In genomic region chr6:151241853-151242252, GRCh38 we compare ENCODE assay signal across 8 cellular contexts. TPM values are rescaled to one million over a fixed set of nuclear protein-coding genes. Genes with fewer than 3 reads are reported as not detected.
DNase-seq lines count a peak whose midpoint lies in the region; ATAC-seq and TF ChIP-seq lines count a peak whose summit lies in the region.
"Had no signal": no experiment of that assay in that cellular context is flagged by ENCODE, and none has a peak within 500 bp of the region (broad histone marks: within the 10 kb centered on the region; RNA-seq: fewer than 3 reads in every experiment).

No MANE protein-coding gene starts in this region.

- no peaks in the 10 kb centered on the region for H3K9me3 Mint-ChIP-seq in stimulated activated naive B cell treated with anti-CD40 and anti-IgM and Interleukin-4, amounts not matched to agents 10 μg/mL and 1 μg/mL and 100 μg/mL, for 72 hours
- no peaks in the 10 kb centered on the region for H3K9me3 Mint-ChIP-seq in stimulated activated memory B cell treated with anti-CD40 and anti-IgM and Interleukin-4, amounts not matched to agents 10 μg/mL and 1 μg/mL and 100 μg/mL, for 72 hours
- H3K9me3 Mint-ChIP-seq: central memory CD8-positive, alpha-beta T cell had no signal

- ATAC-seq in stimulated activated naive B cell treated with anti-CD40 and anti-IgM and Interleukin-4, amounts not matched to agents 10 μg/mL and 1 μg/mL and 100 μg/mL, for 72 hours (replicated peaks), result no peak
- ATAC-seq in stimulated activated memory B cell treated with anti-CD40 and anti-IgM and Interleukin-4, amounts not matched to agents 10 μg/mL and 1 μg/mL and 100 μg/mL, for 72 hours, result no peak

- no peak for TF ChIP-seq CTCF in HFF-Myc (IDR thresholded peaks at IDR 0.05; ENCODE audit: low read depth, low read length, missing control alignments)
- TF ChIP-seq CTCF in lower leg skin (IDR thresholded peaks at IDR 0.05), result no peak

- 88 to 95% methylated on average over 5 of the region's 5 CpGs for WGBS in lower leg skin, 2 donors

- TF ChIP-seq POLR2A in lower leg skin (IDR thresholded peaks at IDR 0.05), result no peak

- no peak overlapping the region for H3K27ac Mint-ChIP-seq in stimulated activated naive B cell treated with anti-CD40 and anti-IgM and Interleukin-4, amounts not matched to agents 10 μg/mL and 1 μg/mL and 100 μg/mL, for 72 hours
- no peak overlapping the region for H3K27ac Mint-ChIP-seq in stimulated activated memory B cell treated with anti-CD40 and anti-IgM and Interleukin-4, amounts not matched to agents 10 μg/mL and 1 μg/mL and 100 μg/mL, for 72 hours

- H3K36me3 Mint-ChIP-seq in stimulated activated naive B cell treated with anti-CD40 and anti-IgM and Interleukin-4, amounts not matched to agents 10 μg/mL and 1 μg/mL and 100 μg/mL, for 72 hours, result peaks cover 5 to 9% of the 10 kb centered on the region in 2 donors
- no peaks in the 10 kb centered on the region for H3K36me3 Mint-ChIP-seq in stimulated activated memory B cell treated with anti-CD40 and anti-IgM and Interleukin-4, amounts not matched to agents 10 μg/mL and 1 μg/mL and 100 μg/mL, for 72 hours

- peak overlapping the region; percentile 82; the same call in 1 of the 2 replicates for H3K9ac ChIP-seq in iPS-20b (ENCODE audit: low read depth, low read length)

- H3K4me3 Mint-ChIP-seq in stimulated activated naive B cell treated with anti-CD40 and anti-IgM and Interleukin-4, amounts not matched to agents 10 μg/mL and 1 μg/mL and 100 μg/mL, for 72 hours, result peak overlapping the region; percentile 78 to 79
- H3K4me3 Mint-ChIP-seq in stimulated activated memory B cell treated with anti-CD40 and anti-IgM and Interleukin-4, amounts not matched to agents 10 μg/mL and 1 μg/mL and 100 μg/mL, for 72 hours, result no peak overlapping the region

- intact Hi-C loops in lower leg skin (cut with DNase I; ENCODE audit: low total_unique reads), result no loop called here

- H3K27ac ChIP-seq in iPS-20b (ENCODE audit: low read length), result no peak overlapping the region

- peaks cover 16% of the 10 kb centered on the region; the same call in 1 of the 2 replicates for H3K4me1 ChIP-seq in iPS-20b (ENCODE audit: insufficient read depth, low read length)

- H3K27me3 ChIP-seq in iPS-20b (ENCODE audit: insufficient read depth, low read length), result peaks cover 6% of the 10 kb centered on the region; the same call in 1 of the 2 replicates

- H3K36me3 ChIP-seq in iPS-20b (ENCODE audit: insufficient read depth, low read depth, low read length), result no peaks in the 10 kb centered on the region

- no peak for DNase-seq in HFF-Myc (ENCODE audit: extremely low read depth, low read depth)
- peak; percentile 21 for DNase-seq in astrocyte of the hippocampus (ENCODE audit: low read depth, low spot score)
- DNase-seq in stimulated activated naive B cell treated with anti-CD40 and anti-IgM and Interleukin-4, amounts not matched to agents 10 μg/mL and 1 μg/mL and 100 μg/mL, for 72 hours, result no peak
- no peak for DNase-seq in lower leg skin (ENCODE audit: low spot score in 2 of 2)
- no peak for DNase-seq in NK-92 treated with Interleukin-12 subunit alpha and Interleukin-12 subunit beta, amount 100 ng/mL, for 24 hours (lab: John Stamatoyannopoulos, UW)

- peak overlapping the region; percentile 65 for H3K4me3 ChIP-seq in HFF-Myc (replicated peaks; ENCODE audit: low read depth, low read length)
- H3K4me3 ChIP-seq in iPS-20b (ENCODE audit: low read length), result peak overlapping the region; percentile 71
- no peak overlapping the region for H3K4me3 ChIP-seq in lower leg skin (ENCODE audit: low read depth, poor library complexity, severe bottlenecking)

- peaks cover 14 to 35% of the 10 kb centered on the region in 2 donors for H3K4me1 Mint-ChIP-seq in stimulated activated naive B cell treated with anti-CD40 and anti-IgM and Interleukin-4, amounts not matched to agents 10 μg/mL and 1 μg/mL and 100 μg/mL, for 72 hours
- H3K4me1 Mint-ChIP-seq in stimulated activated memory B cell treated with anti-CD40 and anti-IgM and Interleukin-4, amounts not matched to agents 10 μg/mL and 1 μg/mL and 100 μg/mL, for 72 hours, result peaks cover 17% of the 10 kb centered on the region

- peaks cover 29 to 52% of the 10 kb centered on the region in 2 donors for H3K27me3 Mint-ChIP-seq in stimulated activated naive B cell treated with anti-CD40 and anti-IgM and Interleukin-4, amounts not matched to agents 10 μg/mL and 1 μg/mL and 100 μg/mL, for 72 hours
- H3K27me3 Mint-ChIP-seq in stimulated activated memory B cell treated with anti-CD40 and anti-IgM and Interleukin-4, amounts not matched to agents 10 μg/mL and 1 μg/mL and 100 μg/mL, for 72 hours, result peaks cover 69% of the 10 kb centered on the region

- H3K9me3 ChIP-seq in iPS-20b (ENCODE audit: insufficient read depth, low read depth, low read length), result no peaks in the 10 kb centered on the region

RNA-seq across cellular contexts. Expression of gene AKAP12, which starts 2.1 kb away (rescaled TPM):
- 10 to 100 TPM; 14.7 to 29.9 (median 16.0) TPM for total RNA-seq in lower leg skin
